ENCODE assay signal across 28 cellular contexts in the genomic region with DNA sequence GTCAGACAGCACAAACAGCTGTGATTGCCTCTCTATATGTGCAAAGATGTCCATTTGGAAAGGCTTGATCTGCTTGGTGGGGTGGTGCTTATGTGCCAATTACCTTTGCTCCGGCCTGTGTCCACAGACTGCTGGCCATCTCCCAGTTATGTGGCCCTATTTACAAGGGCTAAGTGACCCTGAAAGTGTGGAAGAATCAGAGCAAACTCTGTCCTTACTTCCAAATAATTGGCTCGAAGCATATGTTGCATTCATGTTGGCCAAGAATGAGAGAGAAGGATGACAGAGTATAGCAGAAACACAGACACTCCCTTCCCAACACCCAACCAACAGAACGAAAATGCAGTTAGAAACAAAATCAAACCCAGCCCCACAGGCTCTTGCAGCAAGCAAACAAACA.
"Had no signal": no experiment of that assay in that cellular context is flagged by ENCODE, and none has a peak within 500 bp of the region (broad histone marks: within the 10 kb centered on the region; RNA-seq: fewer than 3 reads in every experiment).

No MANE protein-coding gene starts in this region.

- H3K27ac Mint-ChIP-seq: activated naive CD8-positive, alpha-beta T cell; naive thymus-derived CD8-positive, alpha-beta T cell; neural progenitor cell had no signal

- DNase-seq: activated CD4-positive, alpha-beta T cell treated with anti-CD3 and anti-CD28 coated beads for 48 hours; activated CD4-positive, alpha-beta T cell treated with anti-CD3 and anti-CD28 coated beads, Interleukin-2, amount 50 U/mL, for 48 hours; activated CD8-positive, alpha-beta memory T cell treated with anti-CD3 and anti-CD28 coated beads for 24 hours; activated effector memory CD4-positive, alpha-beta T cell treated with Interleukin-2 at 50 U/mL for 16 hours; activated naive CD4-positive, alpha-beta T cell treated with Interleukin-2 at 50 U/mL for 16 hours; anterior cingulate cortex; effector CD8-positive, alpha-beta T cell; head of caudate nucleus; hypothalamus; kidney glomerular epithelial cell; midbrain; naive thymus-derived CD8-positive, alpha-beta T cell; occipital lobe; stimulated activated CD4-positive, alpha-beta T cell treated with anti-CD3 and anti-CD28 coated beads, Interleukin-12 subunit alpha, Interleukin-12 subunit beta, amount 100 ng/mL, for 4 hours; stimulated activated CD4-positive, alpha-beta T cell treated with anti-CD3 and anti-CD28 coated beads, Interleukin-4, amount 100 ng/mL, for 1 hour; stomach; T-helper 9 cell; tibial artery; upper lobe of right lung had no signal

- H3K4me3 ChIP-seq: gastroesophageal sphincter, neural progenitor cell, skin epidermis, stomach, suprapubic skin, tibial artery, upper lobe of right lung had no signal

- H3K27me3 ChIP-seq: gastroesophageal sphincter, neural progenitor cell, stomach, suprapubic skin, tibial artery, upper lobe of right lung had no signal

- H3K36me3 Mint-ChIP-seq: neural progenitor cell had no signal

- H3K4me3 Mint-ChIP-seq: activated naive CD8-positive, alpha-beta T cell; naive thymus-derived CD8-positive, alpha-beta T cell; neural progenitor cell had no signal

- H3K36me3 ChIP-seq: gastroesophageal sphincter, neural progenitor cell, stomach, suprapubic skin, tibial artery, upper lobe of right lung had no signal

- ATAC-seq: activated CD4-positive, CD25-positive, alpha-beta regulatory T cell treated with anti-CD3 and anti-CD28 coated beads, Interleukin-2, amount 50 U/mL, for 24 hours; gastroesophageal sphincter; naive thymus-derived CD8-positive, alpha-beta T cell; sciatic nerve; upper lobe of right lung had no signal

- H3K27ac ChIP-seq: gastroesophageal sphincter, neural progenitor cell, parathyroid adenoma, skin epidermis, stomach, suprapubic skin, tibial artery, upper lobe of right lung, VCaP had no signal

- H3K9me3 ChIP-seq: gastroesophageal sphincter, stomach, suprapubic skin, tibial artery, upper lobe of right lung had no signal

- H3K4me1 ChIP-seq: neural progenitor cell, suprapubic skin, tibial artery, upper lobe of right lung had no signal

- H3K27me3 Mint-ChIP-seq: activated naive CD8-positive, alpha-beta T cell; naive thymus-derived CD8-positive, alpha-beta T cell had no signal
